18 cellular contexts compared by ENCODE assay signal in the genomic region with DNA sequence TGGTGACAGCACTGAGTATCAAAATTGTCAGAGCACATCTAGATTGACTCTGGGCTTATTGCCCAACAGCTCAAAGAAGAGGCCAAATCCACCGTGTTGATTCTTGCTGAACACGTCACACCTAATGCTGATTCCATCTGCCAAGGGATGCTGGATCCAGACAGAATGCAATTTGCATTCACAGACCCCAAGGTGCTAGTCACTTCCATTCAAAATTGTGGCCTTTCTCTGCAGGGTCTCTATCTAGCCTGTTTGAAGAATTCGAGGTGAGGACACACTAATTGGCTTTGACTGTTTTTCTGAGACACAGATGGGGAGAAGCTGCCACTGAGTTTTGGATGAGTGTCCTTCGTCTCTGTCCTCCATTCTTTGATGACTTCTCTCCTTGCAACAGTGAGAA. TPM values are rescaled to one million over a fixed set of nuclear protein-coding genes. Genes with fewer than 3 reads are reported as not detected.
DNase-seq lines count a peak whose midpoint lies in the region; ATAC-seq and TF ChIP-seq lines count a peak whose summit lies in the region.
"Had no signal": no experiment of that assay in that cellular context is flagged by ENCODE, and none has a peak within 500 bp of the region (broad histone marks: within the 10 kb centered on the region; RNA-seq: fewer than 3 reads in every experiment).

No MANE protein-coding gene starts in this region.

- no peaks in the 10 kb centered on the region for H3K36me3 ChIP-seq in esophagus muscularis mucosa
- H3K36me3 ChIP-seq: HAP-1 had no signal

- H3K9me3 ChIP-seq in esophagus muscularis mucosa: no peaks in the 10 kb centered on the region
- H3K9me3 ChIP-seq: A549, Caco-2, HAP-1 had no signal

- no peak for TF ChIP-seq EP300 in esophagus muscularis mucosa (IDR thresholded peaks at IDR 0.05)

- intact Hi-C loops in esophagus muscularis mucosa (cut with DNase I): no loop called here

- H3K27ac ChIP-seq in esophagus muscularis mucosa (replicated peaks in 1 of 4): no peak overlapping the region
- H3K27ac ChIP-seq: 22Rv1, A549, C4-2B, GM23248, HL-60 had no signal

- no peak overlapping the region for H3K4me3 ChIP-seq in esophagus muscularis mucosa
- H3K4me3 ChIP-seq: A549, GM23248, HAP-1 had no signal

- 35% methylated on average over 4 of the region's 4 CpGs for WGBS in esophagus muscularis mucosa

- no peak for ATAC-seq in GM21619 (IDR thresholded peaks at IDR 0.05; ENCODE audit: unreplicated experiment)
- ATAC-seq: A549 had no signal

- no peaks in the 10 kb centered on the region for H3K4me1 ChIP-seq in esophagus muscularis mucosa
- H3K4me1 ChIP-seq: A549, HAP-1 had no signal

- TF ChIP-seq POLR2A in esophagus muscularis mucosa (IDR thresholded peaks at IDR 0.05; ENCODE audit: low read depth): no peak

- DNase-seq in NCI-H1092 treated with DMSO at 0.1 percent for 48 hours (lab: John Stamatoyannopoulos, UW) (peak; percentile 31), NCI-H1092 (lab: John Stamatoyannopoulos, UW) (no peak), NCI-H1694 (lab: John Stamatoyannopoulos, UW) (peak; percentile 84), SHP77 treated with DMSO at 0.1 percent for 48 hours (lab: John Stamatoyannopoulos, UW) (peak; percentile 10), esophagus muscularis mucosa (ENCODE audit: extremely low spot score) (peak; percentile 62), putamen (ENCODE audit: low spot score) (no peak), HUDEP-2 (lab: John Stamatoyannopoulos, UW; ENCODE audit: unreplicated experiment in 76 of 76) (no peak)
- DNase-seq: AML-193; Caco-2; CD4-positive, alpha-beta T cell; GF-D8; GM23248 had no signal

- peaks cover 0 to 16% (median 0%) of the 10 kb centered on the region in 4 donors for H3K27me3 ChIP-seq in esophagus muscularis mucosa

- no peak for TF ChIP-seq CTCF in esophagus muscularis mucosa (IDR thresholded peaks at IDR 0.05)

RNA-seq across cellular contexts. Expression of gene GPR39, which starts 13.4 kb away (rescaled TPM):
- total RNA-seq in esophagus muscularis mucosa: 1 to 10 TPM in 1 of 4 donors, under 1 TPM in 1, not detected in 2; 0.13 to 1.3 TPM
- total RNA-seq: CD4-positive, alpha-beta T cell had no signal

Comparison
In these comparisons a context has a peak if more than half of its experiments do, and no peak if none do; other contexts are left out.
1. DNase-seq: peak in NCI-H1092 treated with DMSO at 0.1 percent for 48 hours (single experiment), NCI-H1694 (single experiment), SHP77 treated with DMSO at 0.1 percent for 48 hours (single experiment) and esophagus muscularis mucosa (single experiment); none in NCI-H1092 (single experiment), putamen (single experiment) and HUDEP-2 (0 of 76).